In the genomic region with DNA sequence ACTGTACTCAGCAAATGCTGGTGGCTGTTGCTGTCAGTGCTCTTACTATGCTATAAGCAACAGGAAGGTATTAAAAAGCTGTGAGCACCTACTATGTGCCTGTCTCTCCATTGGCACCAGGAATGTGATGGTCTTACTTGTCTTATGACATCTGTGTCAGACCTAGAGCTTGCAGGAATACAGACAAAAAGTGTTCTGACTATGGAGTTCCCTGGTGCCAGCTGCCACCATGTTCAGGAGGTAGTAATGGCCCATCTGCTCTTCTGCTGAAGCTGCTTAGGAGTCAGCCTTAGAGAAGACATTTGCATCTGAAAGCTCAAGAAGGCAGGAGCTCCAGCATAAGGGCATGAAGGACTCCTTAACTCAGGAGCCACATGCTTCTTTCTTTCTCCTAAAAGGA, we compare ENCODE assay signal across 1 cellular context.
TF ChIP-seq lines count a peak whose summit lies in the region.

No MANE protein-coding gene starts in this region.

TF ChIP-seq in HepG2, 621 proteins besides CTCF, POLR2A, EP300 and RAD21 (continued from another document):
- TF ChIP-seq, protein P1, sequence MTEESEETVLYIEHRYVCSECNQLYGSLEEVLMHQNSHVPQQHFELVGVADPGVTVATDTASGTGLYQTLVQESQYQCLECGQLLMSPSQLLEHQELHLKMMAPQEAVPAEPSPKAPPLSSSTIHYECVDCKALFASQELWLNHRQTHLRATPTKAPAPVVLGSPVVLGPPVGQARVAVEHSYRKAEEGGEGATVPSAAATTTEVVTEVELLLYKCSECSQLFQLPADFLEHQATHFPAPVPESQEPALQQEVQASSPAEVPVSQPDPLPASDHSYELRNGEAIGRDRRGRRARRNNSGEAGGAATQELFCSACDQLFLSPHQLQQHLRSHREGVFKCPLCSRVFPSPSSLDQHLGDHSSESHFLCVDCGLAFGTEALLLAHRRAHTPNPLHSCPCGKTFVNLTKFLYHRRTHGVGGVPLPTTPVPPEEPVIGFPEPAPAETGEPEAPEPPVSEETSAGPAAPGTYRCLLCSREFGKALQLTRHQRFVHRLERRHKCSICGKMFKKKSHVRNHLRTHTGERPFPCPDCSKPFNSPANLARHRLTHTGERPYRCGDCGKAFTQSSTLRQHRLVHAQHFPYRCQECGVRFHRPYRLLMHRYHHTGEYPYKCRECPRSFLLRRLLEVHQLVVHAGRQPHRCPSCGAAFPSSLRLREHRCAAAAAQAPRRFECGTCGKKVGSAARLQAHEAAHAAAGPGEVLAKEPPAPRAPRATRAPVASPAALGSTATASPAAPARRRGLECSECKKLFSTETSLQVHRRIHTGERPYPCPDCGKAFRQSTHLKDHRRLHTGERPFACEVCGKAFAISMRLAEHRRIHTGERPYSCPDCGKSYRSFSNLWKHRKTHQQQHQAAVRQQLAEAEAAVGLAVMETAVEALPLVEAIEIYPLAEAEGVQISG (CRISPR knock-in tag; IDR thresholded peaks at IDR 0.05): no peak
- no peak for TF ChIP-seq NFYB (CRISPR knock-in tag; IDR thresholded peaks at IDR 0.05)
- no peak for TF ChIP-seq MAFK (conservative IDR thresholded peaks at IDR 0.05 in 1 of 2, IDR thresholded peaks at IDR 0.05 in 1 of 2; ENCODE audit: low read length in 2 of 2)
- TF ChIP-seq, protein P2, sequence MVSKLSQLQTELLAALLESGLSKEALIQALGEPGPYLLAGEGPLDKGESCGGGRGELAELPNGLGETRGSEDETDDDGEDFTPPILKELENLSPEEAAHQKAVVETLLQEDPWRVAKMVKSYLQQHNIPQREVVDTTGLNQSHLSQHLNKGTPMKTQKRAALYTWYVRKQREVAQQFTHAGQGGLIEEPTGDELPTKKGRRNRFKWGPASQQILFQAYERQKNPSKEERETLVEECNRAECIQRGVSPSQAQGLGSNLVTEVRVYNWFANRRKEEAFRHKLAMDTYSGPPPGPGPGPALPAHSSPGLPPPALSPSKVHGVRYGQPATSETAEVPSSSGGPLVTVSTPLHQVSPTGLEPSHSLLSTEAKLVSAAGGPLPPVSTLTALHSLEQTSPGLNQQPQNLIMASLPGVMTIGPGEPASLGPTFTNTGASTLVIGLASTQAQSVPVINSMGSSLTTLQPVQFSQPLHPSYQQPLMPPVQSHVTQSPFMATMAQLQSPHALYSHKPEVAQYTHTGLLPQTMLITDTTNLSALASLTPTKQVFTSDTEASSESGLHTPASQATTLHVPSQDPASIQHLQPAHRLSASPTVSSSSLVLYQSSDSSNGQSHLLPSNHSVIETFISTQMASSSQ (IDR thresholded peaks at IDR 0.05; ENCODE audit: low read depth): no peak
- TF ChIP-seq, protein P2 (CRISPR knock-in tag; IDR thresholded peaks at IDR 0.05; ENCODE audit: borderline replicate concordance): no peak
- no peak for TF ChIP-seq ZNF251 (CRISPR knock-in tag; IDR thresholded peaks at IDR 0.05)
- TF ChIP-seq ARNTL (CRISPR knock-in tag; IDR thresholded peaks at IDR 0.05): no peak
- TF ChIP-seq ZFP41 (CRISPR knock-in tag; IDR thresholded peaks at IDR 0.05; ENCODE audit: borderline replicate concordance): no peak
TF ChIP-seq in HepG2: peak in this region for 0.
